Comparison of ENCODE assay signal across 8 cellular contexts in the genomic region with DNA sequence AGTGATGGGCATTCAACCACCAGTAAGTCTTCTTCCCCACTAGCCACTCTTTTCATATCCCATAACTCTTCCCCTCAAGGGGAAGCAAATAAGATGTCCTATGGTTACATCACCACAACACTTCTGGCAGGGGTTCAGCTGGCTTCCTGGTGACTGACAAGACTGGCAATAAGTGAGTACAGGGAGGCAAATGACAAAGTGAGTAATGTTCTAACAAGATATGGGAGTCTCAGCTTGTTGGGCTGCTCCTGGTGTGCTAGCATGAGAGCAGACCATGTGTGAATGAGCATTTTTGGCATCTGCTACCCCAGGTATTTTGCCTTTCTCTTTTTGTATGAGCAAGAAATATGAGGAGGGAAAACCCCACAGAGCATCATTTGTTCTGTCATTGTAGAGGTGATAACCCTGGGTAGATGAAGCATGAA. TPM values are rescaled to one million over a fixed set of nuclear protein-coding genes. Genes with fewer than 3 reads are reported as not detected.
DNase-seq lines count a peak whose midpoint lies in the region; ATAC-seq and TF ChIP-seq lines count a peak whose summit lies in the region.

No MANE protein-coding gene starts in this region.

- peaks cover 12% of the 10 kb centered on the region for H3K4me1 Mint-ChIP-seq in chondrocyte (ENCODE audit: low read depth)

- ATAC-seq in HG02571 (IDR thresholded peaks at IDR 0.05; ENCODE audit: unreplicated experiment): no peak
- no peak for ATAC-seq in HG03280 (IDR thresholded peaks at IDR 0.05; ENCODE audit: unreplicated experiment)

- peak; percentile 46 for DNase-seq in DMS79 treated with DMSO at 0.1 percent for 48 hours (lab: John Stamatoyannopoulos, UW)
- peak; percentile 79 for DNase-seq in MV-4-11 (lab: John Stamatoyannopoulos, UW)
- peak; percentile 4 to 53 for DNase-seq in activated CD4-positive, alpha-beta T cell treated with anti-CD3 and anti-CD28 coated beads, Interleukin-2, amount 50 U/mL, for 24 hours (ENCODE audit: low read depth in 1 of 2, low spot score in 1 of 2)
- peak; percentile 56 for DNase-seq in fibroblast of mammary gland (ENCODE audit: low read depth)
- no peak for DNase-seq in posterior vena cava (ENCODE audit: low spot score)
- DNase-seq in chondrocyte (ENCODE audit: low spot score): no peak

- H3K27me3 Mint-ChIP-seq in chondrocyte (ENCODE audit: low read depth): peaks cover 4% of the 10 kb centered on the region

- H3K4me3 Mint-ChIP-seq in chondrocyte (ENCODE audit: unreplicated experiment): no peak overlapping the region

- intact Hi-C loops in posterior vena cava (cut with DNase I): no loop called here

- no peaks in the 10 kb centered on the region for H3K9me3 Mint-ChIP-seq in chondrocyte (ENCODE audit: low read depth)

- no peaks in the 10 kb centered on the region for H3K36me3 Mint-ChIP-seq in chondrocyte (ENCODE audit: low read depth)

- H3K27ac Mint-ChIP-seq in chondrocyte (ENCODE audit: unreplicated experiment): no peak overlapping the region

- TF ChIP-seq CTCF in fibroblast of mammary gland (conservative IDR thresholded peaks at IDR 0.05; ENCODE audit: control insufficient read depth, insufficient read depth, low read depth, low read length) (no peak), chondrocyte (IDR thresholded peaks at IDR 0.05) (no peak)

- no peak overlapping the region for H3K4me3 ChIP-seq in fibroblast of mammary gland (ENCODE audit: control insufficient read depth, low read depth, low read length)

RNA-seq across cellular contexts. Expression of a gene that starts 9.9 kb away (rescaled TPM):
- total RNA-seq in posterior vena cava: not detected
- total RNA-seq in chondrocyte: not detected in 3 replicates

RNA-seq across cellular contexts. Expression of a gene that starts 32.2 kb away (rescaled TPM):
- total RNA-seq in posterior vena cava (10 to 100 TPM; 23.3 to 28.4 TPM), chondrocyte (44.5 to 60.2 TPM (median 49.5 TPM) in 3 replicates)

RNA-seq across cellular contexts. Expression of a gene that starts 54.8 kb away (rescaled TPM):
- 10 to 100 TPM; 39.8 to 40.4 TPM for total RNA-seq in posterior vena cava
- 76.6 to 96.6 TPM (median 78.1 TPM) in 3 replicates for total RNA-seq in chondrocyte

Comparison
In these comparisons a context has a peak if more than half of its experiments do, and no peak if none do; other contexts are left out.
1. DNase-seq: peak in DMS79 treated with DMSO at 0.1 percent for 48 hours (single experiment), MV-4-11 (single experiment), activated CD4-positive, alpha-beta T cell treated with anti-CD3 and anti-CD28 coated beads, Interleukin-2, amount 50 U/mL, for 24 hours (2 of 2) and fibroblast of mammary gland (single experiment); none in posterior vena cava (single experiment) and chondrocyte (single experiment).